Comparison of ENCODE assay signal across 8 cellular contexts in genomic region chr4:7987148-7987989, GRCh38. TPM values are rescaled to one million over a fixed set of nuclear protein-coding genes. Genes with fewer than 3 reads are reported as not detected.
DNase-seq lines count a peak whose midpoint lies in the region; TF ChIP-seq lines count a peak whose summit lies in the region.

No MANE protein-coding gene starts in this region.

- in situ Hi-C loops in G401 (cut with HindIII; ENCODE audit: low sequenced_read_pairs) (no loop called here), astrocyte of the spinal cord (cut with HindIII; ENCODE audit: low sequenced_read_pairs) (no loop called here)

- H3K4me3 ChIP-seq in astrocyte of the spinal cord (ENCODE audit: low read depth, low read length): no peak overlapping the region

- TF ChIP-seq CTCF in astrocyte of the spinal cord (IDR thresholded peaks at IDR 0.05; ENCODE audit: low read depth, low read length): peak; percentile 86

- DNase-seq in G401 (ENCODE audit: low spot score) (peak; percentile 83), GOT3 (lab: John Stamatoyannopoulos, UW) (peak; percentile 37), NCI-H1105 (lab: John Stamatoyannopoulos, UW) (peak; percentile 33), T1000 (lab: John Stamatoyannopoulos, UW) (peak; percentile 68), astrocyte of the spinal cord (ENCODE audit: low read depth, low spot score) (peak; percentile 70), hypothalamus (lab: John Stamatoyannopoulos, UW) (peak in 45 of 51 donors; percentile 5 to 79 (median 40)), mesenteric fat pad (ENCODE audit: low spot score) (no peak)
- peak; percentile 47 to 70 for DNase-seq in stimulated activated CD4-positive, alpha-beta T cell treated with anti-CD3 and anti-CD28 coated beads, Interleukin-12 subunit alpha, Interleukin-12 subunit beta, amount 100 ng/mL, for 24 hours (ENCODE audit: low read depth in 2 of 2)

RNA-seq across cellular contexts. Expression of gene AFAP1, which starts 47.7 kb away (rescaled TPM):
- 3.9 and 6.0 TPM in 2 replicates for total RNA-seq in G401 (2014; rRNA removed; shearing (Covaris generic))
- 33.9 TPM for total RNA-seq in mesenteric fat pad
